15 cellular contexts compared by ENCODE assay signal in genomic region chr14:92644166-92644565, GRCh38.
DNase-seq lines count a peak whose midpoint lies in the region; ATAC-seq and TF ChIP-seq lines count a peak whose summit lies in the region.
"Had no signal": no experiment of that assay in that cellular context is flagged by ENCODE, and none has a peak within 500 bp of the region (broad histone marks: within the 10 kb centered on the region; RNA-seq: fewer than 3 reads in every experiment).

No MANE protein-coding gene starts in this region.

- H2AFZ ChIP-seq in PC-9 = no peak overlapping the region

- peaks cover 58% of the 10 kb centered on the region for H3K4me1 ChIP-seq in PC-9 (replicated peaks; ENCODE audit: insufficient read depth)
- H3K4me1 ChIP-seq in prostate gland (replicated peaks) = peaks cover 13% of the 10 kb centered on the region
- H3K4me1 ChIP-seq: SJCRH30 had no signal

- peak overlapping the region; percentile 71 for H3K4me2 ChIP-seq in PC-9

- no peak for TF ChIP-seq POLR2A in prostate gland (IDR thresholded peaks at IDR 0.05)

- TF ChIP-seq CTCF in PC-9 (conservative IDR thresholded peaks at IDR 0.05) = no peak
- TF ChIP-seq CTCF in prostate gland (IDR thresholded peaks at IDR 0.05) = no peak

- H3K36me3 ChIP-seq in PC-9 (ENCODE audit: low read depth) = no peaks in the 10 kb centered on the region
- H3K36me3 ChIP-seq in prostate gland = no peaks in the 10 kb centered on the region
- H3K36me3 ChIP-seq: cardiac muscle cell, SJCRH30 had no signal

- H3K9me2 ChIP-seq in PC-9 (ENCODE audit: insufficient read depth) = no peaks in the 10 kb centered on the region

- H3F3A ChIP-seq in PC-9 (ENCODE audit: insufficient read depth, low read depth) = peaks cover 65% of the 10 kb centered on the region

- 44% methylated on average over 5 of the region's 5 CpGs for WGBS in prostate gland

- POLR2A ChIA-PET in PC-9 (lab: Charles Lee; ENCODE audit: unreplicated experiment) = interaction anchor here (0.5 to 0.7 kb wide), 3 partner anchors 35 to 575 kb away, joined by 3 to 16 read pairs (median 8); no protein-coding TSS in a partner anchor

- no peaks in the 10 kb centered on the region for H4K20me1 ChIP-seq in PC-9 (ENCODE audit: insufficient read depth)

- ATAC-seq in esophagus mucosa (peak; percentile 60), HG02798 (IDR thresholded peaks at IDR 0.05; ENCODE audit: poor library complexity, unreplicated experiment) (no peak)
- ATAC-seq: GM12878 had no signal

- H3K9me3 ChIP-seq in PC-9 (ENCODE audit: insufficient read depth, low read depth) = peaks cover 4% of the 10 kb centered on the region; the same call in 1 of the 2 replicates
- no peaks in the 10 kb centered on the region for H3K9me3 ChIP-seq in prostate gland
- H3K9me3 ChIP-seq: SJCRH30 had no signal

- intact Hi-C loops in PC-9 (cut with micrococcal nuclease; ENCODE audit: unreplicated experiment) (loop anchor here (2.0 kb wide), 1 partner anchor 139 kb away; no protein-coding TSS in a partner anchor), prostate gland (cut with DNase I) (no loop called here)

- BruUV-seq in PC-9 (replicated peaks; lab: Mats Ljungman, UMichigan) = no TSS peak

- no peak overlapping the region for H3K4me3 ChIP-seq in PC-9
- no peak overlapping the region for H3K4me3 ChIP-seq in prostate gland
- H3K4me3 ChIP-seq: cardiac muscle cell, GM12878, SJCRH30 had no signal

- DNase-seq in EH (ENCODE audit: low read depth) (peak; percentile 84), PC-9 (peak; percentile 66 to 99), prostate gland (ENCODE audit: low spot score) (no peak), NCI-H1436 treated with DMSO at 0.1 percent for 48 hours (lab: John Stamatoyannopoulos, UW) (no peak), NCI-H2081 treated with DMSO at 0.1 percent for 48 hours (lab: John Stamatoyannopoulos, UW) (no peak)
- no peak for DNase-seq in stimulated activated CD4-positive, alpha-beta T cell treated with anti-CD3 and anti-CD28 coated beads, Interleukin-2, amount 100 ng/mL, for 24 hours
- DNase-seq: COR-L47, erythroblast, naive B cell, NCI-H524, SJCRH30 had no signal

- CTCF ChIA-PET in PC-9 (lab: Charles Lee) = interaction anchor here (0.7 kb wide), 1 partner anchor 60 kb away, joined by 7 read pairs; no protein-coding TSS in a partner anchor

- H3K27me3 ChIP-seq in PC-9 (ENCODE audit: insufficient read depth, low read depth) (no peaks in the 10 kb centered on the region), prostate gland (replicated peaks; ENCODE audit: insufficient read depth) (no peaks in the 10 kb centered on the region)
- H3K27me3 ChIP-seq: cardiac muscle cell, SJCRH30 had no signal

- peaks cover 18% of the 10 kb centered on the region for H3K79me2 ChIP-seq in PC-9 (ENCODE audit: low read depth)

- H3K27ac ChIP-seq in PC-9 (peak overlapping the region; percentile 99), prostate gland (peak overlapping the region; percentile 2 to 77)
- H3K27ac ChIP-seq: cardiac muscle cell, SJCRH30 had no signal

Comparison
In these comparisons a context has a peak if more than half of its experiments do, and no peak if none do; other contexts are left out.
1. DNase-seq: peak in EH (single experiment) and PC-9 (2 of 2); none in prostate gland (single experiment), NCI-H1436 treated with DMSO at 0.1 percent for 48 hours (single experiment), NCI-H2081 treated with DMSO at 0.1 percent for 48 hours (single experiment) and stimulated activated CD4-positive, alpha-beta T cell treated with anti-CD3 and anti-CD28 coated beads, Interleukin-2, amount 100 ng/mL, for 24 hours (0 of 2).